In genomic region chrX:9195199-9195880, GRCh38 we compare ENCODE assay signal across 22 cellular contexts.
DNase-seq lines count a peak whose midpoint lies in the region; TF ChIP-seq lines count a peak whose summit lies in the region.
"Had no signal": no experiment of that assay in that cellular context is flagged by ENCODE, and none has a peak within 500 bp of the region (broad histone marks: within the 10 kb centered on the region; RNA-seq: fewer than 3 reads in every experiment).

No MANE protein-coding gene starts in this region.

- no peaks in the 10 kb centered on the region for H3K36me3 ChIP-seq in esophagus muscularis mucosa
- H3K36me3 ChIP-seq: esophagus squamous epithelium, HAP-1, pancreas, stomach, thyroid gland had no signal

- H3K4me1 ChIP-seq in esophagus muscularis mucosa: no peaks in the 10 kb centered on the region
- H3K4me1 ChIP-seq: esophagus squamous epithelium, HAP-1, pancreas, stomach, thyroid gland had no signal

- H3K4me3 Mint-ChIP-seq in CD14-positive monocyte: peak overlapping the region in 1 of 2 donors; percentile 60
- H3K4me3 Mint-ChIP-seq: dendritic cell treated with granulocyte-macrophage colony-stimulating factor and Interleukin-4, amounts not matched to agents 40 ng/mL and 50 ng/mL, for 4 days had no signal

- WGBS in esophagus muscularis mucosa: 48% methylated on average over 4 of the region's 4 CpGs

- in situ Hi-C loops in G401 (cut with HindIII; ENCODE audit: low sequenced_read_pairs): no loop called here

- TF ChIP-seq CTCF in esophagus muscularis mucosa (IDR thresholded peaks at IDR 0.05) (no peak), CD14-positive monocyte (IDR thresholded peaks at IDR 0.05) (no peak)

- intact Hi-C loops in esophagus muscularis mucosa (cut with DNase I) (no loop called here), CD14-positive monocyte (cut with micrococcal nuclease) (no loop called here)

- peaks cover 0 to 2% (median 0%) of the 10 kb centered on the region in 7 donors for H3K9me3 Mint-ChIP-seq in CD14-positive monocyte
- H3K9me3 Mint-ChIP-seq: dendritic cell treated with granulocyte-macrophage colony-stimulating factor and Interleukin-4, amounts not matched to agents 40 ng/mL and 50 ng/mL, for 4 days had no signal

- H3K9me3 ChIP-seq in esophagus muscularis mucosa: no peaks in the 10 kb centered on the region
- H3K9me3 ChIP-seq: esophagus squamous epithelium, HAP-1, pancreas, stomach, thyroid gland had no signal

- H3K27me3 Mint-ChIP-seq in CD14-positive monocyte (ENCODE audit: low read depth in 3 of 3): peaks cover 3 to 31% (median 9%) of the 10 kb centered on the region in 3 donors

- H3K36me3 Mint-ChIP-seq in CD14-positive monocyte: no peaks in the 10 kb centered on the region

- DNase-seq in NCI-H345 (lab: John Stamatoyannopoulos, UW) (peak; percentile 14), NCI-H345 treated with DMSO at 0.1 percent for 48 hours (lab: John Stamatoyannopoulos, UW; ENCODE audit: unreplicated experiment) (no peak), G401 (ENCODE audit: low spot score) (peak; percentile 8), NCI-H2227 (lab: John Stamatoyannopoulos, UW; ENCODE audit: unreplicated experiment) (peak; percentile 32), esophagus muscularis mucosa (ENCODE audit: extremely low spot score) (peak; percentile 62), CD14-positive monocyte (ENCODE audit: low spot score) (no peak), NCI-H774 (lab: John Stamatoyannopoulos, UW) (no peak)
- DNase-seq: activated effector memory CD4-positive, alpha-beta T cell treated with anti-CD3 and anti-CD28 coated beads, Interleukin-2, amount 50 U/mL, for 16 hours; activated T-cell treated with anti-CD3 and anti-CD28 coated beads, Interleukin-2, amount 50 U/mL, for 1 hour; caudate nucleus; esophagus squamous epithelium; foreskin melanocyte; mammary epithelial cell; NCI-H1436; pancreas; retina; stomach; thyroid gland had no signal

- no peak overlapping the region for H3K27ac ChIP-seq in esophagus muscularis mucosa (replicated peaks in 1 of 4)
- H3K27ac ChIP-seq: esophagus squamous epithelium, pancreas, skin epidermis, stomach, thyroid gland had no signal

- no peak for TF ChIP-seq POLR2A in esophagus muscularis mucosa (IDR thresholded peaks at IDR 0.05; ENCODE audit: low read depth)

- H3K4me1 Mint-ChIP-seq in CD14-positive monocyte: peaks cover 2% of the 10 kb centered on the region

- no peak overlapping the region for H3K27ac Mint-ChIP-seq in CD14-positive monocyte
- H3K27ac Mint-ChIP-seq: dendritic cell treated with granulocyte-macrophage colony-stimulating factor and Interleukin-4, amounts not matched to agents 40 ng/mL and 50 ng/mL, for 4 days had no signal

- H3K4me3 ChIP-seq in esophagus muscularis mucosa: no peak overlapping the region
- H3K4me3 ChIP-seq: esophagus squamous epithelium, GM12878, HAP-1, pancreas, skin epidermis, stomach, thyroid gland had no signal

- H3K27me3 ChIP-seq in esophagus muscularis mucosa: no peaks in the 10 kb centered on the region
- H3K27me3 ChIP-seq: esophagus squamous epithelium, stomach, thyroid gland had no signal

- TF ChIP-seq EP300 in esophagus muscularis mucosa (IDR thresholded peaks at IDR 0.05): no peak

Comparison
In these comparisons a context has a peak if more than half of its experiments do, and no peak if none do; other contexts are left out.
1. DNase-seq: peak in NCI-H345 (single experiment), G401 (single experiment), NCI-H2227 (single experiment) and esophagus muscularis mucosa (single experiment); none in NCI-H345 treated with DMSO at 0.1 percent for 48 hours (single experiment), CD14-positive monocyte (single experiment) and NCI-H774 (single experiment).